In genomic region chr3:161220850-161221753, GRCh38 we compare ENCODE assay signal across 7 cellular contexts.
DNase-seq lines count a peak whose midpoint lies in the region; ATAC-seq, FAIRE-seq and TF ChIP-seq lines count a peak whose summit lies in the region.

Gene NMD3, plus strand, starts transcription at chr3:161221311. Its CDS starts 703 bp downstream, at chr3:161222014.

- peak within 1 kb of the TSS; percentile 68 for H3K4me3 ChIP-seq in retinal pigment epithelial cell (ENCODE audit: low read length)

- TF ChIP-seq CTCF in retinal pigment epithelial cell (conservative IDR thresholded peaks at IDR 0.05; ENCODE audit: low read depth, low read length): no peak

- FAIRE-seq in GM18507 (lab: Jason Lieb, UNC): peak; percentile 94

- ATAC-seq in HG02981 (IDR thresholded peaks at IDR 0.05; ENCODE audit: unreplicated experiment): peak; percentile 99

- DNase-seq in GM18507 (ENCODE audit: extremely low spot score, insufficient read length, low read depth) (peak; percentile 89), NCI-H2029 treated with DMSO at 0.1 percent for 48 hours (lab: John Stamatoyannopoulos, UW) (peak; percentile 72), T1000 (lab: John Stamatoyannopoulos, UW) (peak; percentile 81), astrocyte of the hippocampus (ENCODE audit: low read depth, low spot score) (peak; percentile 98), hippocampal formation (lab: John Stamatoyannopoulos, UW) (peak; percentile 89 to 94), retinal pigment epithelial cell (ENCODE audit: low read depth) (peak; percentile 79)

Comparison
In these comparisons a context has a peak if more than half of its experiments do, and no peak if none do; other contexts are left out.
1. Peak in every context shown above with its lines: DNase-seq, ATAC-seq and H3K4me3 ChIP-seq.